ENCODE assay signal across 1 cellular context in genomic region chr10:42638053-42638820, GRCh38.
TF ChIP-seq lines count a peak whose summit lies in the region.

Gene ZNF33B (minus strand): TSS chr10:42638570. CDS start chr10:42636928, 1,642 bp downstream.

TF ChIP-seq in K562, 482 proteins besides CTCF, POLR2A, EP300 and RAD21 (continued from another document and continues in another):
- TF ChIP-seq MGA (IDR thresholded peaks at IDR 0.05), result peak; percentile 98
- TF ChIP-seq NFIC (IDR thresholded peaks at IDR 0.05), result peak; percentile 59
- 0 out of 2 replicates have a peak, but pooled peaks have one; percentile 27 for TF ChIP-seq STAG1 (CRISPR knock-in tag; IDR thresholded peaks at IDR 0.05; ENCODE audit: borderline replicate concordance)
- no peak for TF ChIP-seq NUFIP1 (IDR thresholded peaks at IDR 0.05; ENCODE audit: partially characterized antibody)
- TF ChIP-seq HNRNPH1 (optimal IDR thresholded peaks at IDR 0.05; ENCODE audit: low read depth, low read length), result no peak
- no peak for TF ChIP-seq HNRNPK (IDR thresholded peaks at IDR 0.05; ENCODE audit: low read depth, low read length, poor library complexity, severe bottlenecking)
- TF ChIP-seq SMARCB1 (IDR thresholded peaks at IDR 0.05; ENCODE audit: insufficient read length, low read depth), result no peak
- peak; percentile 85 for TF ChIP-seq FOXP1 (CRISPR knock-in tag; IDR thresholded peaks at IDR 0.05)
- TF ChIP-seq ZNF696 (CRISPR knock-in tag; conservative IDR thresholded peaks at IDR 0.05), result no peak
- peak; percentile 97; the same call in 1 of the 2 replicates for TF ChIP-seq ZC3H4 (CRISPR knock-in tag; IDR thresholded peaks at IDR 0.05; ENCODE audit: borderline replicate concordance)
- peak; percentile 38; the same call in 1 of the 2 replicates for TF ChIP-seq TCF3 (CRISPR knock-in tag; IDR thresholded peaks at IDR 0.05)
- TF ChIP-seq RFX7 (CRISPR knock-in tag; IDR thresholded peaks at IDR 0.05), result no peak
- TF ChIP-seq COPS2 (conservative IDR thresholded peaks at IDR 0.05), result no peak
- no peak for TF ChIP-seq NR1H2 (CRISPR knock-in tag; IDR thresholded peaks at IDR 0.05)
- TF ChIP-seq ADNP (tag; IDR thresholded peaks at IDR 0.05), result no peak
- no peak for TF ChIP-seq MECOM (CRISPR knock-in tag; IDR thresholded peaks at IDR 0.05)
- TF ChIP-seq SMARCA5 (IDR thresholded peaks at IDR 0.05), result no peak
- TF ChIP-seq CBX1 (IDR thresholded peaks at IDR 0.05; ENCODE audit: low read depth), result peak; percentile 75; the same call in 1 of the 2 replicates
- TF ChIP-seq ZNF778 (CRISPR knock-in tag; IDR thresholded peaks at IDR 0.05), result no peak
- TF ChIP-seq ZNF408 (CRISPR knock-in tag; IDR thresholded peaks at IDR 0.05; ENCODE audit: low read depth), result no peak
- TF ChIP-seq ZBTB2 (IDR thresholded peaks at IDR 0.05), result peak; percentile 81
- no peak for TF ChIP-seq BACH1 (tag; IDR thresholded peaks at IDR 0.05)
- TF ChIP-seq, protein P1, sequence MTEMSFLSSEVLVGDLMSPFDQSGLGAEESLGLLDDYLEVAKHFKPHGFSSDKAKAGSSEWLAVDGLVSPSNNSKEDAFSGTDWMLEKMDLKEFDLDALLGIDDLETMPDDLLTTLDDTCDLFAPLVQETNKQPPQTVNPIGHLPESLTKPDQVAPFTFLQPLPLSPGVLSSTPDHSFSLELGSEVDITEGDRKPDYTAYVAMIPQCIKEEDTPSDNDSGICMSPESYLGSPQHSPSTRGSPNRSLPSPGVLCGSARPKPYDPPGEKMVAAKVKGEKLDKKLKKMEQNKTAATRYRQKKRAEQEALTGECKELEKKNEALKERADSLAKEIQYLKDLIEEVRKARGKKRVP (CRISPR knock-in tag; IDR thresholded peaks at IDR 0.05), result no peak; the same call in 1 of the 2 replicates
- TF ChIP-seq ILK (tag; IDR thresholded peaks at IDR 0.05; ENCODE audit: borderline replicate concordance, low read depth), result no peak
- TF ChIP-seq CHD4 (IDR thresholded peaks at IDR 0.05; ENCODE audit: insufficient read depth, insufficient replicate concordance, low read depth, low read length, poor library complexity, severe bottlenecking), result no peak
- TF ChIP-seq, protein P2, sequence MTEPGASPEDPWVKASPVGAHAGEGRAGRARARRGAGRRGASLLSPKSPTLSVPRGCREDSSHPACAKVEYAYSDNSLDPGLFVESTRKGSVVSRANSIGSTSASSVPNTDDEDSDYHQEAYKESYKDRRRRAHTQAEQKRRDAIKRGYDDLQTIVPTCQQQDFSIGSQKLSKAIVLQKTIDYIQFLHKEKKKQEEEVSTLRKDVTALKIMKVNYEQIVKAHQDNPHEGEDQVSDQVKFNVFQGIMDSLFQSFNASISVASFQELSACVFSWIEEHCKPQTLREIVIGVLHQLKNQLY (CRISPR knock-in tag; conservative IDR thresholded peaks at IDR 0.05), result no peak
- 0 out of 2 replicates have a peak, but pooled peaks have one; percentile 12 for TF ChIP-seq CC2D1A (IDR thresholded peaks at IDR 0.05)
- TF ChIP-seq ARNT (IDR thresholded peaks at IDR 0.05), result 0 out of 4 replicates have a peak, but pooled peaks of 1 of the 2 experiments have one; percentile 14
- TF ChIP-seq ZBTB8A (IDR thresholded peaks at IDR 0.05; ENCODE audit: partially characterized antibody), result no peak
- TF ChIP-seq ATF3 (IDR thresholded peaks at IDR 0.05), result no peak
- TF ChIP-seq ATF3 (CRISPR knock-in tag; conservative IDR thresholded peaks at IDR 0.05), result no peak
- peak; percentile 78; the same call in 1 of the 2 replicates for TF ChIP-seq MTA3 (IDR thresholded peaks at IDR 0.05; ENCODE audit: borderline replicate concordance)
- TF ChIP-seq NONO (IDR thresholded peaks at IDR 0.05; ENCODE audit: low read depth in 2 of 2, low read length in 1 of 2), result no peak; a peak in 1 of 4 replicates
- no peak for TF ChIP-seq PATZ1 (CRISPR knock-in tag; IDR thresholded peaks at IDR 0.05; ENCODE audit: borderline replicate concordance)
- TF ChIP-seq, protein P3, sequence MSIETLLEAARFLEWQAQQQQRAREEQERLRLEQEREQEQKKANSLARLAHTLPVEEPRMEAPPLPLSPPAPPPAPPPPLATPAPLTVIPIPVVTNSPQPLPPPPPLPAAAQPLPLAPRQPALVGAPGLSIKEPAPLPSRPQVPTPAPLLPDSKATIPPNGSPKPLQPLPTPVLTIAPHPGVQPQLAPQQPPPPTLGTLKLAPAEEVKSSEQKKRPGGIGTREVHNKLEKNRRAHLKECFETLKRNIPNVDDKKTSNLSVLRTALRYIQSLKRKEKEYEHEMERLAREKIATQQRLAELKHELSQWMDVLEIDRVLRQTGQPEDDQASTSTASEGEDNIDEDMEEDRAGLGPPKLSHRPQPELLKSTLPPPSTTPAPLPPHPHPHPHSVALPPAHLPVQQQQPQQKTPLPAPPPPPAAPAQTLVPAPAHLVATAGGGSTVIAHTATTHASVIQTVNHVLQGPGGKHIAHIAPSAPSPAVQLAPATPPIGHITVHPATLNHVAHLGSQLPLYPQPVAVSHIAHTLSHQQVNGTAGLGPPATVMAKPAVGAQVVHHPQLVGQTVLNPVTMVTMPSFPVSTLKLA (conservative IDR thresholded peaks at IDR 0.05), result peak in 1 of 2 experiments; percentile 83
- 0 out of 4 replicates have a peak, but pooled peaks of 1 of the 2 experiments have one; percentile 71 for TF ChIP-seq KDM4B (IDR thresholded peaks at IDR 0.05; ENCODE audit: borderline replicate concordance in 2 of 2, low read depth in 1 of 2)
- peak; percentile 37; the same call in 1 of the 2 replicates for TF ChIP-seq ZNF175 (CRISPR knock-in tag; IDR thresholded peaks at IDR 0.05; ENCODE audit: low read depth)
- no peak for TF ChIP-seq GATAD2B (IDR thresholded peaks at IDR 0.05; ENCODE audit: borderline replicate concordance)
- TF ChIP-seq NFATC3 (IDR thresholded peaks at IDR 0.05), result no peak
- no peak for TF ChIP-seq HMBOX1 (IDR thresholded peaks at IDR 0.05)
- peak; percentile 78; the same call in 1 of the 2 replicates for TF ChIP-seq E2F4 (CRISPR knock-in tag; IDR thresholded peaks at IDR 0.05; ENCODE audit: low read depth)
- TF ChIP-seq NCOA2 (IDR thresholded peaks at IDR 0.05; ENCODE audit: partially characterized antibody in 2 of 2), result no peak
